In the genomic region with DNA sequence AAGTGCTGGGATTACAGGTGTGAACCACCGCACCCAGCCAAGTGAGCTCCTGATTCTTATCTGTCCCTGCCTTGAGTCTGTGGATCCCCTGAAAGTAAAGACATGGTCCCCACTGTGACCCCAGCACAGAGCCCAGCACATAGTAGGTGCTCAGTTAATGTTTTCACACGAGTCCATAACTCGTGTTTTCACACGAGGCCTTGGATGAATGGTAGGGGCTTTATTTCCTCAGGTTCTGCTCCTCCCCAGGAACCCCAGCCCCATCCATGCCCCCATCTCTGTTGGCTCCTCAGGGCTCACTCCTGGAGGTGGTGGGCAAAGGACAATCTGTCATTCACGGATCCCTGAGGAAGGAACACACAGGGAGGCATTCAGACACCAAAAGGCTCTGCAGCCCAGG, we compare ENCODE assay signal across 1 cellular context.
TF ChIP-seq lines count a peak whose summit lies in the region.

No MANE protein-coding gene starts in this region.

TF ChIP-seq in K562, 482 proteins besides CTCF, POLR2A, EP300 and RAD21:
- TF ChIP-seq ZKSCAN1 (IDR thresholded peaks at IDR 0.05; ENCODE audit: low read depth, low read length) (peak; percentile 85), E2F3 (CRISPR knock-in tag; IDR thresholded peaks at IDR 0.05) (no peak)
